8 cellular contexts compared by ENCODE assay signal in genomic region chr15:98853593-98854420, GRCh38.
DNase-seq lines count a peak whose midpoint lies in the region; ATAC-seq and TF ChIP-seq lines count a peak whose summit lies in the region.

No MANE protein-coding gene starts in this region.

- no peak for DNase-seq in CD8-positive, alpha-beta memory T cell
- no peak for DNase-seq in OCI-LY7 (ENCODE audit: low spot score)
- DNase-seq in endothelial cell (ENCODE audit: low spot score): no peak
- DNase-seq in osteocyte (ENCODE audit: extremely low spot score, unreplicated experiment): no peak
- no peak for DNase-seq in NCI-H345 treated with DMSO at 0.1 percent for 48 hours (lab: John Stamatoyannopoulos, UW; ENCODE audit: unreplicated experiment)

- TF ChIP-seq CTCF in OCI-LY7 (conservative IDR thresholded peaks at IDR 0.05; ENCODE audit: low read length): no peak
- no peak for TF ChIP-seq CTCF in endothelial cell (IDR thresholded peaks at IDR 0.05; ENCODE audit: unreplicated experiment)
- no peak for TF ChIP-seq CTCF in osteocyte (IDR thresholded peaks at IDR 0.05)

- no TSS peak for BruUV-seq in OCI-LY7 (replicated peaks; lab: Mats Ljungman, UMichigan)

- H3K9me3 Mint-ChIP-seq in CD8-positive, alpha-beta memory T cell: no peaks in the 10 kb centered on the region
- no peaks in the 10 kb centered on the region for H3K9me3 Mint-ChIP-seq in endothelial cell (ENCODE audit: unreplicated experiment)
- no peaks in the 10 kb centered on the region for H3K9me3 Mint-ChIP-seq in osteocyte (ENCODE audit: unreplicated experiment)

- intact Hi-C loops in OCI-LY7 (cut with micrococcal nuclease; ENCODE audit: unreplicated experiment): loop anchor here (1.0 kb wide), 1 partner anchor 206 kb away; the partner anchor contains the start of gene IGF1R

- H3K4me2 ChIP-seq in OCI-LY7 (ENCODE audit: low read length): peak overlapping the region; percentile 99

- CTCF ChIA-PET in CD8-positive, alpha-beta memory T cell (lab: Charles Lee): no interaction called here
- CTCF ChIA-PET in OCI-LY7 (lab: Charles Lee; ENCODE audit: unreplicated experiment): no interaction called here

- POLR2A ChIA-PET in CD8-positive, alpha-beta memory T cell (lab: Charles Lee): interaction anchor here (0.6 kb wide), 1 partner anchor 206 kb away, joined by 4 read pairs; the partner anchor contains the start of gene IGF1R
- POLR2A ChIA-PET in OCI-LY7 (lab: Charles Lee): interaction anchor here (0.7 kb wide), 1 partner anchor 205 kb away, joined by 3 read pairs; the partner anchor contains the start of gene IGF1R

- H3K27me3 Mint-ChIP-seq in CD8-positive, alpha-beta memory T cell: peaks cover 4% of the 10 kb centered on the region in 2 donors
- H3K27me3 Mint-ChIP-seq in endothelial cell (ENCODE audit: unreplicated experiment) (peaks cover 21% of the 10 kb centered on the region), osteocyte (ENCODE audit: unreplicated experiment) (no peaks in the 10 kb centered on the region)

- no peaks in the 10 kb centered on the region; the same call in 1 of the 2 replicates for H4K20me1 ChIP-seq in OCI-LY7 (ENCODE audit: insufficient read depth, low read length)

- peak overlapping the region in 7 of 8 donors; percentile 14 to 95 (median 79) for H3K27ac Mint-ChIP-seq in CD8-positive, alpha-beta memory T cell
- H3K27ac Mint-ChIP-seq in endothelial cell (ENCODE audit: unreplicated experiment) (peak overlapping the region; percentile 84), osteocyte (ENCODE audit: unreplicated experiment) (peak overlapping the region; percentile 95)

- ATAC-seq in GM19463 (IDR thresholded peaks at IDR 0.05; ENCODE audit: unreplicated experiment): no peak
- ATAC-seq in HG02840 (IDR thresholded peaks at IDR 0.05; ENCODE audit: low FRiP score, unreplicated experiment): no peak
- no peak for ATAC-seq in GM18511 (IDR thresholded peaks at IDR 0.05; ENCODE audit: unreplicated experiment)

- H3K9me3 ChIP-seq in CD8-positive, alpha-beta memory T cell (ENCODE audit: low read length): no peaks in the 10 kb centered on the region
- H3K9me3 ChIP-seq in OCI-LY7 (ENCODE audit: low read length): no peaks in the 10 kb centered on the region

- no peaks in the 10 kb centered on the region for H3K36me3 ChIP-seq in CD8-positive, alpha-beta memory T cell (ENCODE audit: insufficient read depth, low read length)
- no peaks in the 10 kb centered on the region for H3K36me3 ChIP-seq in OCI-LY7 (ENCODE audit: insufficient read depth, low read length)

- H3K27ac ChIP-seq in CD8-positive, alpha-beta memory T cell (ENCODE audit: low read depth, low read length): no peak overlapping the region
- H3K27ac ChIP-seq in OCI-LY7 (ENCODE audit: low read depth, low read length, poor library complexity, severe bottlenecking): no peak overlapping the region

- peaks cover 0 to 4% (median 0%) of the 10 kb centered on the region in 3 donors for H3K36me3 Mint-ChIP-seq in CD8-positive, alpha-beta memory T cell
- no peaks in the 10 kb centered on the region for H3K36me3 Mint-ChIP-seq in endothelial cell (ENCODE audit: low read depth, unreplicated experiment)
- no peaks in the 10 kb centered on the region for H3K36me3 Mint-ChIP-seq in osteocyte (ENCODE audit: unreplicated experiment)

- peaks cover 34 to 43% (median 42%) of the 10 kb centered on the region in 3 donors for H3K4me1 Mint-ChIP-seq in CD8-positive, alpha-beta memory T cell
- peaks cover 55% of the 10 kb centered on the region for H3K4me1 Mint-ChIP-seq in endothelial cell (ENCODE audit: unreplicated experiment)
- H3K4me1 Mint-ChIP-seq in osteocyte (ENCODE audit: unreplicated experiment): peaks cover 90% of the 10 kb centered on the region

- H3K4me3 ChIP-seq in CD8-positive, alpha-beta memory T cell (ENCODE audit: low read length): no peak overlapping the region
- peak overlapping the region; percentile 73 for H3K4me3 ChIP-seq in OCI-LY7 (ENCODE audit: low read depth, low read length, poor library complexity, severe bottlenecking)

- peak overlapping the region; percentile 90; the same call in 1 of the 2 replicates for H2AFZ ChIP-seq in OCI-LY7 (ENCODE audit: low read length)

- H3K4me3 Mint-ChIP-seq in CD8-positive, alpha-beta memory T cell: peak overlapping the region; percentile 5 to 98 (median 95)
- H3K4me3 Mint-ChIP-seq in endothelial cell (ENCODE audit: unreplicated experiment): peak overlapping the region; percentile 93
- H3K4me3 Mint-ChIP-seq in osteocyte (ENCODE audit: unreplicated experiment): peak overlapping the region; percentile 82

- peaks cover 32% of the 10 kb centered on the region for H3K4me1 ChIP-seq in CD8-positive, alpha-beta memory T cell (ENCODE audit: insufficient read depth, low read length)
- peaks cover 31% of the 10 kb centered on the region for H3K4me1 ChIP-seq in OCI-LY7 (ENCODE audit: insufficient read depth, low read length, poor library complexity, severe bottlenecking)

- peaks cover 11% of the 10 kb centered on the region; the same call in 1 of the 2 replicates for H3K79me2 ChIP-seq in OCI-LY7 (ENCODE audit: insufficient read depth, low read depth, low read length)

- no peaks in the 10 kb centered on the region for H3K27me3 ChIP-seq in CD8-positive, alpha-beta memory T cell (ENCODE audit: insufficient read depth, low read length, poor library complexity, severe bottlenecking)

- no peaks in the 10 kb centered on the region for H3K9me2 ChIP-seq in OCI-LY7 (ENCODE audit: insufficient read depth, low read length)
